In genomic region chr4:84938316-84938715, GRCh38 we compare ENCODE assay signal across 13 cellular contexts.
A peak's percentile ranks its signal among the peaks of the same experiment; 100 is the strongest.
DNase-seq lines count a peak whose midpoint lies in the region; ATAC-seq and TF ChIP-seq lines count a peak whose summit lies in the region.
"Had no signal": no experiment of that assay in that cellular context is flagged by ENCODE, and none has a peak within 500 bp of the region (broad histone marks: within the 10 kb centered on the region; RNA-seq: fewer than 3 reads in every experiment).

No MANE protein-coding gene starts in this region.

- TF ChIP-seq RAD21 in Ishikawa (IDR thresholded peaks at IDR 0.05; ENCODE audit: low read depth), result no peak

- peaks cover 30% of the 10 kb centered on the region for H3K36me3 Mint-ChIP-seq in dendritic cell treated with granulocyte-macrophage colony-stimulating factor and Interleukin-4, amounts not matched to agents 40 ng/mL and 50 ng/mL, for 4 days (ENCODE audit: low read depth)

- no peaks in the 10 kb centered on the region for H3K27me3 Mint-ChIP-seq in dendritic cell treated with granulocyte-macrophage colony-stimulating factor and Interleukin-4, amounts not matched to agents 40 ng/mL and 50 ng/mL, for 4 days
- H3K27me3 Mint-ChIP-seq: stimulated activated naive CD8-positive, alpha-beta T cell treated with anti-CD3 and anti-CD28 coated beads, Interleukin-15, Interleukin-2, amounts not matched to agents 100 ng/mL and 50 ng/mL, for 24 hours had no signal

- peak overlapping the region; percentile 26 for H3K27ac Mint-ChIP-seq in dendritic cell treated with granulocyte-macrophage colony-stimulating factor and Interleukin-4, amounts not matched to agents 40 ng/mL and 50 ng/mL, for 4 days
- H3K27ac Mint-ChIP-seq: stimulated activated naive CD8-positive, alpha-beta T cell treated with anti-CD3 and anti-CD28 coated beads, Interleukin-15, Interleukin-2, amounts not matched to agents 100 ng/mL and 50 ng/mL, for 24 hours had no signal

- no peaks in the 10 kb centered on the region for H3K27me3 ChIP-seq in tibial artery

- peaks cover 0 to 56% (median 30%) of the 10 kb centered on the region in 4 donors for H3K4me1 ChIP-seq in tibial artery

- no peak for ATAC-seq in HG02759 (IDR thresholded peaks at IDR 0.05; ENCODE audit: unreplicated experiment)
- ATAC-seq: mucosa of descending colon had no signal

- H3K4me3 Mint-ChIP-seq in dendritic cell treated with granulocyte-macrophage colony-stimulating factor and Interleukin-4, amounts not matched to agents 40 ng/mL and 50 ng/mL, for 4 days, result no peak overlapping the region
- H3K4me3 Mint-ChIP-seq: stimulated activated naive CD8-positive, alpha-beta T cell treated with anti-CD3 and anti-CD28 coated beads, Interleukin-15, Interleukin-2, amounts not matched to agents 100 ng/mL and 50 ng/mL, for 24 hours had no signal

- H3K9me3 ChIP-seq in tibial artery, result peaks cover 0 to 12% (median 3%) of the 10 kb centered on the region in 3 donors

- peak; percentile 74; the same call in 1 of the 2 replicates for TF ChIP-seq EP300 in Ishikawa (IDR thresholded peaks at IDR 0.05; ENCODE audit: borderline replicate concordance)

- no peak overlapping the region for H3K4me3 ChIP-seq in tibial artery
- H3K4me3 ChIP-seq: mucosa of descending colon had no signal

- H3K27ac ChIP-seq in tibial artery, result peak overlapping the region; percentile 48
- H3K27ac ChIP-seq: VCaP had no signal

- peak; percentile 40 for DNase-seq in hepatic stellate cell (ENCODE audit: low spot score)
- peak in 1 of 2 donors; percentile 23 for DNase-seq in tibial artery
- no peak for DNase-seq in stimulated activated CD4-positive, alpha-beta T cell treated with anti-CD3 and anti-CD28 coated beads, Interleukin-2, amount 100 ng/mL, for 48 hours
- DNase-seq in activated gamma-delta T cell (lab: John Stamatoyannopoulos, UW), result no peak
- DNase-seq in NCI-H82 (lab: John Stamatoyannopoulos, UW), result no peak
- DNase-seq: erythroblast, mucosa of descending colon, OCI-M1 had no signal

- peaks cover 29% of the 10 kb centered on the region for H3K9me3 Mint-ChIP-seq in dendritic cell treated with granulocyte-macrophage colony-stimulating factor and Interleukin-4, amounts not matched to agents 40 ng/mL and 50 ng/mL, for 4 days

- no peaks in the 10 kb centered on the region for H3K36me3 ChIP-seq in tibial artery

- intact Hi-C loops in dendritic cell treated with granulocyte-macrophage colony-stimulating factor and Interleukin-4, amounts not matched to agents 40 ng/mL and 50 ng/mL, for 4 days (cut with micrococcal nuclease), result no loop called here
- intact Hi-C loops in tibial artery (cut with DNase I; ENCODE audit: low total_unique reads), result no loop called here

- no peak for TF ChIP-seq CTCF in tibial artery (IDR thresholded peaks at IDR 0.05)

- peaks cover 31% of the 10 kb centered on the region for H3K4me1 Mint-ChIP-seq in dendritic cell treated with granulocyte-macrophage colony-stimulating factor and Interleukin-4, amounts not matched to agents 40 ng/mL and 50 ng/mL, for 4 days (ENCODE audit: low read depth)

TF ChIP-seq in Ishikawa, 13 proteins besides CTCF, POLR2A, EP300 and RAD21:
- TF ChIP-seq CEBPB (IDR thresholded peaks at IDR 0.05) (no peak), TAF1 (IDR thresholded peaks at IDR 0.05; ENCODE audit: low read depth) (no peak), TCF12 (IDR thresholded peaks at IDR 0.05; ENCODE audit: low read depth) (0 out of 2 replicates have a peak, but pooled peaks have one; percentile 38), FOXM1 (IDR thresholded peaks at IDR 0.05; ENCODE audit: borderline replicate concordance, low read depth) (no peak), NFIC (IDR thresholded peaks at IDR 0.05) (peak; percentile 64; the same call in 1 of the 2 replicates), CREB1 (IDR thresholded peaks at IDR 0.05; ENCODE audit: low read depth) (no peak), TEAD4 (IDR thresholded peaks at IDR 0.05) (peak; percentile 91), ZBTB7A (IDR thresholded peaks at IDR 0.05; ENCODE audit: low read depth) (no peak), YY1 (IDR thresholded peaks at IDR 0.05; ENCODE audit: low read depth) (no peak), EGR1 (IDR thresholded peaks at IDR 0.05) (no peak), USF1 (IDR thresholded peaks at IDR 0.05) (no peak)
- TF ChIP-seq, protein P1, sequence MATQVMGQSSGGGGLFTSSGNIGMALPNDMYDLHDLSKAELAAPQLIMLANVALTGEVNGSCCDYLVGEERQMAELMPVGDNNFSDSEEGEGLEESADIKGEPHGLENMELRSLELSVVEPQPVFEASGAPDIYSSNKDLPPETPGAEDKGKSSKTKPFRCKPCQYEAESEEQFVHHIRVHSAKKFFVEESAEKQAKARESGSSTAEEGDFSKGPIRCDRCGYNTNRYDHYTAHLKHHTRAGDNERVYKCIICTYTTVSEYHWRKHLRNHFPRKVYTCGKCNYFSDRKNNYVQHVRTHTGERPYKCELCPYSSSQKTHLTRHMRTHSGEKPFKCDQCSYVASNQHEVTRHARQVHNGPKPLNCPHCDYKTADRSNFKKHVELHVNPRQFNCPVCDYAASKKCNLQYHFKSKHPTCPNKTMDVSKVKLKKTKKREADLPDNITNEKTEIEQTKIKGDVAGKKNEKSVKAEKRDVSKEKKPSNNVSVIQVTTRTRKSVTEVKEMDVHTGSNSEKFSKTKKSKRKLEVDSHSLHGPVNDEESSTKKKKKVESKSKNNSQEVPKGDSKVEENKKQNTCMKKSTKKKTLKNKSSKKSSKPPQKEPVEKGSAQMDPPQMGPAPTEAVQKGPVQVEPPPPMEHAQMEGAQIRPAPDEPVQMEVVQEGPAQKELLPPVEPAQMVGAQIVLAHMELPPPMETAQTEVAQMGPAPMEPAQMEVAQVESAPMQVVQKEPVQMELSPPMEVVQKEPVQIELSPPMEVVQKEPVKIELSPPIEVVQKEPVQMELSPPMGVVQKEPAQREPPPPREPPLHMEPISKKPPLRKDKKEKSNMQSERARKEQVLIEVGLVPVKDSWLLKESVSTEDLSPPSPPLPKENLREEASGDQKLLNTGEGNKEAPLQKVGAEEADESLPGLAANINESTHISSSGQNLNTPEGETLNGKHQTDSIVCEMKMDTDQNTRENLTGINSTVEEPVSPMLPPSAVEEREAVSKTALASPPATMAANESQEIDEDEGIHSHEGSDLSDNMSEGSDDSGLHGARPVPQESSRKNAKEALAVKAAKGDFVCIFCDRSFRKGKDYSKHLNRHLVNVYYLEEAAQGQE (IDR thresholded peaks at IDR 0.05; ENCODE audit: low read depth), result no peak
- TF ChIP-seq, protein P2, sequence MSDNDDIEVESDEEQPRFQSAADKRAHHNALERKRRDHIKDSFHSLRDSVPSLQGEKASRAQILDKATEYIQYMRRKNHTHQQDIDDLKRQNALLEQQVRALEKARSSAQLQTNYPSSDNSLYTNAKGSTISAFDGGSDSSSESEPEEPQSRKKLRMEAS (IDR thresholded peaks at IDR 0.05), result no peak
